Comparison of ENCODE assay signal across 8 cellular contexts in genomic region chr17:78664476-78665384, GRCh38.
DNase-seq lines count a peak whose midpoint lies in the region; TF ChIP-seq lines count a peak whose summit lies in the region.

No MANE protein-coding gene starts in this region.

- peak overlapping the region; percentile 93 for H3K27ac Mint-ChIP-seq in mesothelial cell of epicardium

- in situ Hi-C loops in Caki2 (cut with HindIII; ENCODE audit: low pct_unique_long_range_greater_than_20kb, low sequenced_read_pairs) = no loop called here

- no peaks in the 10 kb centered on the region for H3K27me3 Mint-ChIP-seq in mesothelial cell of epicardium (ENCODE audit: low read depth)

- no peak for TF ChIP-seq POLR2A in esophagus squamous epithelium (IDR thresholded peaks at IDR 0.05)

- H3K36me3 ChIP-seq in esophagus squamous epithelium (no peaks in the 10 kb centered on the region), A673 (ENCODE audit: insufficient read depth, low read length, poor library complexity, severe bottlenecking) (no peaks in the 10 kb centered on the region)

- H3K9me3 Mint-ChIP-seq in mesothelial cell of epicardium = no peaks in the 10 kb centered on the region

- no peaks in the 10 kb centered on the region for H3K27me3 ChIP-seq in esophagus squamous epithelium
- H3K27me3 ChIP-seq in A673 (replicated peaks; ENCODE audit: insufficient read depth, low read depth, low read length, poor library complexity) = no peaks in the 10 kb centered on the region

- H3K9me3 ChIP-seq in esophagus squamous epithelium (no peaks in the 10 kb centered on the region), A673 (ENCODE audit: low read depth, low read length, poor library complexity, severe bottlenecking) (no peaks in the 10 kb centered on the region)

- WGBS in esophagus squamous epithelium, 2 donors = 69% methylated on average over 10 to 12 of the region's 24 CpGs

- DNase-seq in Caki2 (ENCODE audit: low read depth) = peak; percentile 42
- DNase-seq in NCI-H1417 treated with DMSO at 0.1 percent for 48 hours (lab: John Stamatoyannopoulos, UW) = peak; percentile 0
- DNase-seq in dermis microvascular lymphatic vessel endothelial cell (ENCODE audit: low read depth in 2 of 2) = peak; percentile 85 to 89
- no peak for DNase-seq in mesothelial cell of epicardium (ENCODE audit: low spot score in 2 of 2, unreplicated experiment in 2 of 2)
- DNase-seq in esophagus squamous epithelium (lab: John Stamatoyannopoulos, UW) = no peak
- DNase-seq in A673 (ENCODE audit: low spot score) = no peak
- no peak for DNase-seq in Ammon's horn (ENCODE audit: low spot score)
- DNase-seq in globus pallidus (ENCODE audit: low spot score) = no peak

- peaks cover 39% of the 10 kb centered on the region for H3K4me1 Mint-ChIP-seq in mesothelial cell of epicardium

- POLR2A ChIA-PET in A673 (lab: Charles Lee; ENCODE audit: low non-redundant PET) = no interaction called here

- H3K4me3 Mint-ChIP-seq in mesothelial cell of epicardium = no peak overlapping the region

- intact Hi-C loops in esophagus squamous epithelium (cut with DNase I) = no loop called here
- intact Hi-C loops in A673 (cut with micrococcal nuclease; ENCODE audit: unreplicated experiment) = no loop called here

- H3K27ac ChIP-seq in esophagus squamous epithelium (peak overlapping the region in 1 of 4 donors; percentile 63), A673 (ENCODE audit: low read depth, low read length, poor library complexity, severe bottlenecking) (no peak overlapping the region)

- no TSS peak for BruUV-seq in A673 (replicated peaks; lab: Mats Ljungman, UMichigan)

- H3K36me3 Mint-ChIP-seq in mesothelial cell of epicardium = peaks cover 4% of the 10 kb centered on the region

- TF ChIP-seq CTCF in mesothelial cell of epicardium (IDR thresholded peaks at IDR 0.05; ENCODE audit: unreplicated experiment) (no peak), esophagus squamous epithelium (IDR thresholded peaks at IDR 0.05) (no peak), A673 (conservative IDR thresholded peaks at IDR 0.05; ENCODE audit: low read depth, low read length) (no peak)

- H3K4me3 ChIP-seq in esophagus squamous epithelium (no peak overlapping the region), A673 (ENCODE audit: low read depth, low read length, poor library complexity, severe bottlenecking) (no peak overlapping the region)

- peaks cover 12 to 38% (median 14%) of the 10 kb centered on the region in 3 donors for H3K4me1 ChIP-seq in esophagus squamous epithelium
- no peaks in the 10 kb centered on the region for H3K4me1 ChIP-seq in A673 (ENCODE audit: insufficient read depth, low read length, poor library complexity, severe bottlenecking)

- CTCF ChIA-PET in A673 (lab: Charles Lee) = no interaction called here

Comparison
In these comparisons a context has a peak if more than half of its experiments do, and no peak if none do; other contexts are left out.
1. DNase-seq: peak in Caki2 (single experiment), NCI-H1417 treated with DMSO at 0.1 percent for 48 hours (single experiment) and dermis microvascular lymphatic vessel endothelial cell (2 of 2); none in mesothelial cell of epicardium (0 of 2), esophagus squamous epithelium (single experiment), A673 (single experiment), Ammon's horn (single experiment) and globus pallidus (single experiment).